In genomic region chr7:103119791-103120291, GRCh38 we compare ENCODE assay signal across 1 cellular context.
TF ChIP-seq lines count a peak whose summit lies in the region.

No MANE protein-coding gene starts in this region.

TF ChIP-seq in K562, 482 proteins besides CTCF, POLR2A, EP300 and RAD21 (continued from another document and continues in another):
- TF ChIP-seq ERF (CRISPR knock-in tag; IDR thresholded peaks at IDR 0.05) (no peak), SRF (CRISPR knock-in tag; IDR thresholded peaks at IDR 0.05) (no peak; a peak in 2 of 4 replicates), HMGN3 (IDR thresholded peaks at IDR 0.05; ENCODE audit: borderline replicate concordance, extremely low read depth, insufficient read length, low read depth, low read length) (peak; percentile 79), NFIX (CRISPR knock-in tag; IDR thresholded peaks at IDR 0.05; ENCODE audit: low read depth) (no peak), MCM3 (IDR thresholded peaks at IDR 0.05) (no peak), ZNF133 (CRISPR knock-in tag; IDR thresholded peaks at IDR 0.05) (no peak), RFX5 (IDR thresholded peaks at IDR 0.05; ENCODE audit: low read depth, low read length) (no peak), IRF1 (CRISPR knock-in tag; IDR thresholded peaks at IDR 0.05; ENCODE audit: borderline replicate concordance) (peak; percentile 76; the same call in 1 of the 2 replicates), ZNF263 (CRISPR knock-in tag; IDR thresholded peaks at IDR 0.05; ENCODE audit: borderline replicate concordance) (peak; percentile 34; the same call in 1 of the 2 replicates), CXXC5 (CRISPR knock-in tag; IDR thresholded peaks at IDR 0.05) (peak; percentile 97), TARDBP (IDR thresholded peaks at IDR 0.05) (peak; percentile 77; the same call in 1 of the 2 replicates), ZZZ3 (IDR thresholded peaks at IDR 0.05) (no peak), FOS (IDR thresholded peaks at IDR 0.05; ENCODE audit: extremely low read depth, insufficient read length) (no peak), NR2F6 (CRISPR knock-in tag; IDR thresholded peaks at IDR 0.05) (no peak), TFE3 (CRISPR knock-in tag; IDR thresholded peaks at IDR 0.05) (no peak), ZNF407 (IDR thresholded peaks at IDR 0.05; ENCODE audit: low read depth) (no peak), ZNF239 (CRISPR knock-in tag; IDR thresholded peaks at IDR 0.05) (no peak; the same call in 1 of the 2 replicates), U2AF2 (optimal IDR thresholded peaks at IDR 0.05; ENCODE audit: low read depth, low read length) (no peak), FOXA3 (CRISPR knock-in tag; conservative IDR thresholded peaks at IDR 0.05 in 1 of 2, IDR thresholded peaks at IDR 0.05 in 1 of 2) (0 out of 4 replicates have a peak, but pooled peaks of 1 of the 2 experiments have one; percentile 77), BCOR (IDR thresholded peaks at IDR 0.05) (peak; percentile 94), ILF3 (IDR thresholded peaks at IDR 0.05; ENCODE audit: borderline replicate concordance) (no peak), ID3 (CRISPR knock-in tag; IDR thresholded peaks at IDR 0.05) (no peak), ID3 (tag; IDR thresholded peaks at IDR 0.05) (peak; percentile 94), ZBTB26 (CRISPR knock-in tag; IDR thresholded peaks at IDR 0.05) (no peak), FOXK2 (conservative IDR thresholded peaks at IDR 0.05 in 1 of 2, IDR thresholded peaks at IDR 0.05 in 1 of 2; ENCODE audit: low read depth in 2 of 2) (peak; percentile 74 to 77), NR1H2 (CRISPR knock-in tag; IDR thresholded peaks at IDR 0.05) (no peak), ZNF217 (CRISPR knock-in tag; IDR thresholded peaks at IDR 0.05) (no peak), HIVEP1 (CRISPR knock-in tag; IDR thresholded peaks at IDR 0.05) (no peak), CBX8 (IDR thresholded peaks at IDR 0.05; ENCODE audit: borderline replicate concordance, extremely low read depth, low read depth, low read length, poor library complexity, severe bottlenecking) (no peak), RFX7 (CRISPR knock-in tag; IDR thresholded peaks at IDR 0.05) (no peak), RBM15 (IDR thresholded peaks at IDR 0.05; ENCODE audit: insufficient read depth, low read length) (no peak), E2F5 (CRISPR knock-in tag; IDR thresholded peaks at IDR 0.05) (no peak), ZNF175 (CRISPR knock-in tag; IDR thresholded peaks at IDR 0.05; ENCODE audit: low read depth) (peak; percentile 86; the same call in 1 of the 2 replicates), KHSRP (IDR thresholded peaks at IDR 0.05) (peak; percentile 79; the same call in 1 of the 2 replicates), ATF1 (CRISPR knock-in tag; IDR thresholded peaks at IDR 0.05) (no peak), ATF1 (tag; IDR thresholded peaks at IDR 0.05) (peak; percentile 89), ZBTB5 (IDR thresholded peaks at IDR 0.05) (no peak), SAP30 (IDR thresholded peaks at IDR 0.05; ENCODE audit: borderline replicate concordance, insufficient read depth, low read depth, low read length, poor library complexity, severe bottlenecking) (no peak)
- TF ChIP-seq, protein P1, sequence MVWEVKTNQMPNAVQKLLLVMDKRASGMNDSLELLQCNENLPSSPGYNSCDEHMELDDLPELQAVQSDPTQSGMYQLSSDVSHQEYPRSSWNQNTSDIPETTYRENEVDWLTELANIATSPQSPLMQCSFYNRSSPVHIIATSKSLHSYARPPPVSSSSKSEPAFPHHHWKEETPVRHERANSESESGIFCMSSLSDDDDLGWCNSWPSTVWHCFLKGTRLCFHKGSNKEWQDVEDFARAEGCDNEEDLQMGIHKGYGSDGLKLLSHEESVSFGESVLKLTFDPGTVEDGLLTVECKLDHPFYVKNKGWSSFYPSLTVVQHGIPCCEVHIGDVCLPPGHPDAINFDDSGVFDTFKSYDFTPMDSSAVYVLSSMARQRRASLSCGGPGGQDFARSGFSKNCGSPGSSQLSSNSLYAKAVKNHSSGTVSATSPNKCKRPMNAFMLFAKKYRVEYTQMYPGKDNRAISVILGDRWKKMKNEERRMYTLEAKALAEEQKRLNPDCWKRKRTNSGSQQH (CRISPR knock-in tag; IDR thresholded peaks at IDR 0.05) = peak; percentile 80; the same call in 1 of the 2 replicates
- TF ChIP-seq, protein P2, sequence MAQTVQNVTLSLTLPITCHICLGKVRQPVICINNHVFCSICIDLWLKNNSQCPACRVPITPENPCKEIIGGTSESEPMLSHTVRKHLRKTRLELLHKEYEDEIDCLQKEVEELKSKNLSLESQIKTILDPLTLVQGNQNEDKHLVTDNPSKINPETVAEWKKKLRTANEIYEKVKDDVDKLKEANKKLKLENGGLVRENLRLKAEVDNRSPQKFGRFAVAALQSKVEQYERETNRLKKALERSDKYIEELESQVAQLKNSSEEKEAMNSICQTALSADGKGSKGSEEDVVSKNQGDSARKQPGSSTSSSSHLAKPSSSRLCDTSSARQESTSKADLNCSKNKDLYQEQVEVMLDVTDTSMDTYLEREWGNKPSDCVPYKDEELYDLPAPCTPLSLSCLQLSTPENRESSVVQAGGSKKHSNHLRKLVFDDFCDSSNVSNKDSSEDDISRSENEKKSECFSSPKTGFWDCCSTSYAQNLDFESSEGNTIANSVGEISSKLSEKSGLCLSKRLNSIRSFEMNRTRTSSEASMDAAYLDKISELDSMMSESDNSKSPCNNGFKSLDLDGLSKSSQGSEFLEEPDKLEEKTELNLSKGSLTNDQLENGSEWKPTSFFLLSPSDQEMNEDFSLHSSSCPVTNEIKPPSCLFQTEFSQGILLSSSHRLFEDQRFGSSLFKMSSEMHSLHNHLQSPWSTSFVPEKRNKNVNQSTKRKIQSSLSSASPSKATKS (CRISPR knock-in tag; IDR thresholded peaks at IDR 0.05) = no peak
- TF ChIP-seq, protein P3, sequence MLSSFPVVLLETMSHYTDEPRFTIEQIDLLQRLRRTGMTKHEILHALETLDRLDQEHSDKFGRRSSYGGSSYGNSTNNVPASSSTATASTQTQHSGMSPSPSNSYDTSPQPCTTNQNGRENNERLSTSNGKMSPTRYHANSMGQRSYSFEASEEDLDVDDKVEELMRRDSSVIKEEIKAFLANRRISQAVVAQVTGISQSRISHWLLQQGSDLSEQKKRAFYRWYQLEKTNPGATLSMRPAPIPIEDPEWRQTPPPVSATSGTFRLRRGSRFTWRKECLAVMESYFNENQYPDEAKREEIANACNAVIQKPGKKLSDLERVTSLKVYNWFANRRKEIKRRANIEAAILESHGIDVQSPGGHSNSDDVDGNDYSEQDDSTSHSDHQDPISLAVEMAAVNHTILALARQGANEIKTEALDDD (IDR thresholded peaks at IDR 0.05) = peak; percentile 86
